29 cellular contexts compared by ENCODE assay signal in the genomic region with DNA sequence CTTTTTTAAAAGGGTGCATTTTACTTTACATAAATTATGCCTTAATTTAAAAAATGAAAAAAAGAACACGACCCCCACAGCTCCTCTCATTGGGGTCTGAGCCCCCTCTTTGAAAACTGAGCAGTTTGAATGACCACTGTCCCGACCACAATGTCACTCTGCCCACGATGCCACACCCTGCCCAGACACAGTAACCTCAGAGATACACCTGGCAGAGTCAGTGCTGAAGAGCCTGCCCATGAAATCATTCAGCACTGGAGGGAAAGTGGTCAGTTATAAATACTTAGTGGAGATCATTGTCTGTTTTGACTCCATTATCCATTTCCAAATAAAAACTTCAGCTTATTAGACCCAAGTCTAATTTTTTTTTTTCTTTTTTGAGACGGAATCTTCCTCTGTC. TPM values are rescaled to one million over a fixed set of nuclear protein-coding genes. Genes with fewer than 3 reads are reported as not detected.
DNase-seq lines count a peak whose midpoint lies in the region; ATAC-seq, FAIRE-seq and TF ChIP-seq lines count a peak whose summit lies in the region.
"Had no signal": no experiment of that assay in that cellular context is flagged by ENCODE, and none has a peak within 500 bp of the region (broad histone marks: within the 10 kb centered on the region; RNA-seq: fewer than 3 reads in every experiment).

No MANE protein-coding gene starts in this region.

- H3K27me3 Mint-ChIP-seq in nephron (ENCODE audit: low read depth): no peaks in the 10 kb centered on the region

- H3K4me2 ChIP-seq in trophoblast cell (ENCODE audit: low read length) (no peak overlapping the region), HepG2 (ENCODE audit: low read depth, low read length) (no peak overlapping the region)
- H3K4me2 ChIP-seq: BLaER1, hepatocyte had no signal

- H3K4me3 ChIP-seq in trophoblast cell (ENCODE audit: low read depth, low read length) (no peak overlapping the region), HepG2 (replicated peaks in 1 of 3; ENCODE audit: insufficient read depth in 1 of 3, low read depth in 2 of 3, low read length in 3 of 3) (no peak overlapping the region)
- H3K4me3 ChIP-seq: adrenal gland, BLaER1, body of pancreas, gastrocnemius medialis, HAP-1, hepatocyte, pancreas, Peyer's patch, right atrium auricular region, spleen had no signal

- DNase-seq in stimulated activated CD4-positive, alpha-beta T cell treated with anti-CD3 and anti-CD28 coated beads, Interleukin-4, amount 100 ng/mL, for 4 hours: no peak
- DNase-seq in NCI-H2029 treated with DMSO at 0.1 percent for 48 hours (lab: John Stamatoyannopoulos, UW): no peak
- DNase-seq in trophoblast cell: no peak
- DNase-seq in HepG2 (ENCODE audit: low spot score): no peak
- DNase-seq: activated CD4-positive, alpha-beta T cell treated with anti-CD3 and anti-CD28 coated beads for 48 hours; activated T-cell treated with anti-CD3 and anti-CD28 coated beads, Interleukin-2, amount 50 U/mL, for 24 hours; adrenal gland; body of pancreas; gastrocnemius medialis; left colon; NCI-H1694; NCI-H2171; NCI-H524; pancreas; Peyer's patch; SHP77 treated with DMSO at 0.1 percent for 48 hours; spleen; stimulated activated CD4-positive, alpha-beta T cell treated with anti-CD3 and anti-CD28 coated beads, Interleukin-2, amount 100 ng/mL, for 48 hours; T1000; WERI-Rb-1 had no signal

- no peak overlapping the region for H3K4me3 Mint-ChIP-seq in nephron
- H3K4me3 Mint-ChIP-seq: activated T-cell treated with anti-CD3 and anti-CD28 coated beads, Interleukin-2, amount 50 U/mL, for 24 hours; neural crest cell had no signal

- no peak for TF ChIP-seq POLR2A in HepG2 (IDR thresholded peaks at IDR 0.05; ENCODE audit: insufficient read depth in 1 of 2, low read depth in 2 of 2, low read length in 2 of 2)

- no peak overlapping the region for H3K27ac ChIP-seq in trophoblast cell (ENCODE audit: low read depth, low read length)
- H3K27ac ChIP-seq in HepG2 (ENCODE audit: extremely low read length, insufficient read depth, low read length): no peak overlapping the region
- H3K27ac ChIP-seq: adrenal gland, BLaER1, body of pancreas, gastrocnemius medialis, hepatocyte, pancreas, Peyer's patch, right atrium auricular region, spleen, WERI-Rb-1 had no signal

- in situ Hi-C loops in HepG2 (cut with HindIII; ENCODE audit: extremely low pct_ligation_motif_present, low pct_unique_long_range_greater_than_20kb): no loop called here

- H2AFZ ChIP-seq in trophoblast cell (ENCODE audit: insufficient read depth, low read length, poor library complexity): no peak overlapping the region
- no peak overlapping the region for H2AFZ ChIP-seq in HepG2 (ENCODE audit: low read length)
- H2AFZ ChIP-seq: hepatocyte had no signal

- H2AK5ac ChIP-seq in trophoblast cell (ENCODE audit: low read length): no peak overlapping the region

- no CpG with 5 or more reads among the region's 4 CpGs for WGBS in trophoblast cell (ENCODE audit: extremely low coverage, insufficient coverage, insufficient read length)
- WGBS in HepG2 (ENCODE audit: low lambda C conversion rate): 28% methylated on average over 4 of the region's 4 CpGs

- H3K9ac ChIP-seq in trophoblast cell (ENCODE audit: low read length): no peak overlapping the region
- H3K9ac ChIP-seq in HepG2 (ENCODE audit: insufficient read depth, low read depth, low read length): no peak overlapping the region
- H3K9ac ChIP-seq: BLaER1 had no signal

- TF ChIP-seq RAD21 in HepG2 (CRISPR knock-in tag; IDR thresholded peaks at IDR 0.05): no peak

- H3K4me1 ChIP-seq in trophoblast cell (ENCODE audit: control insufficient read depth in 1 of 2, insufficient read depth in 2 of 2, low read length in 2 of 2) (peaks cover 7 to 9% of the 10 kb centered on the region in 2 experiments), HepG2 (ENCODE audit: insufficient read depth, low read length) (no peaks in the 10 kb centered on the region)
- H3K4me1 ChIP-seq: adrenal gland, BLaER1, body of pancreas, gastrocnemius medialis, HAP-1, pancreas, Peyer's patch, right atrium auricular region, spleen had no signal

- H3K27ac Mint-ChIP-seq in nephron: peak overlapping the region; percentile 58 to 95 (median 85)
- H3K27ac Mint-ChIP-seq: activated T-cell treated with anti-CD3 and anti-CD28 coated beads, Interleukin-2, amount 50 U/mL, for 24 hours had no signal

- TF ChIP-seq CTCF in nephron (IDR thresholded peaks at IDR 0.05; ENCODE audit: unreplicated experiment in 3 of 3) (no peak), HepG2 (CRISPR knock-in tag; IDR thresholded peaks at IDR 0.05) (no peak)

- ATAC-seq in GM18873 (IDR thresholded peaks at IDR 0.05; ENCODE audit: low FRiP score, unreplicated experiment): peak; percentile 46
- peak; percentile 42 for ATAC-seq in HG02588 (IDR thresholded peaks at IDR 0.05; ENCODE audit: unreplicated experiment)
- peak; percentile 15 for ATAC-seq in HG03139 (IDR thresholded peaks at IDR 0.05; ENCODE audit: unreplicated experiment)
- ATAC-seq in HepG2: no peak
- ATAC-seq: body of pancreas, gastrocnemius medialis, left colon, pancreas had no signal

- no peak overlapping the region for H3K18ac ChIP-seq in trophoblast cell (ENCODE audit: low read length)

- H2BK120ac ChIP-seq in trophoblast cell (ENCODE audit: insufficient read depth, low read length, poor library complexity): no peak overlapping the region

- H3K23ac ChIP-seq in trophoblast cell (ENCODE audit: low read length): no peak overlapping the region

- H3K14ac ChIP-seq in trophoblast cell (ENCODE audit: low read length): no peak overlapping the region

- H3K27me3 ChIP-seq in trophoblast cell (ENCODE audit: insufficient read depth, low read length): no peaks in the 10 kb centered on the region
- H3K27me3 ChIP-seq in HepG2 (ENCODE audit: control insufficient read depth in 1 of 2, insufficient read depth in 2 of 2, low read length in 2 of 2): no peaks in the 10 kb centered on the region
- H3K27me3 ChIP-seq: adrenal gland, BLaER1, body of pancreas, gastrocnemius medialis, hepatocyte, pancreas, Peyer's patch, right atrium auricular region, spleen had no signal

- BruUV-seq in HepG2 (replicated peaks; lab: Mats Ljungman, UMichigan): no TSS peak

- no peak overlapping the region for H2BK12ac ChIP-seq in trophoblast cell (ENCODE audit: low read length)

- no peaks in the 10 kb centered on the region for H3K4me1 Mint-ChIP-seq in nephron
- H3K4me1 Mint-ChIP-seq: neural crest cell had no signal

- H2BK5ac ChIP-seq in trophoblast cell (ENCODE audit: low read depth, low read length, poor library complexity): no peak overlapping the region

- no peak for FAIRE-seq in HepG2 (lab: Jason Lieb, UNC)
- FAIRE-seq: pancreas had no signal

- H3K79me1 ChIP-seq in trophoblast cell (ENCODE audit: low read length): no peaks in the 10 kb centered on the region

- H3K36me3 ChIP-seq in trophoblast cell (ENCODE audit: control insufficient read depth in 1 of 2, insufficient read depth in 2 of 2, low read length in 2 of 2) (no peaks in the 10 kb centered on the region), HepG2 (replicated peaks in 1 of 2; ENCODE audit: control insufficient read depth in 1 of 2, insufficient read depth in 2 of 2, low read length in 2 of 2) (no peaks in the 10 kb centered on the region)
- H3K36me3 ChIP-seq: adrenal gland, BLaER1, gastrocnemius medialis, HAP-1, pancreas, Peyer's patch, right atrium auricular region, spleen, WERI-Rb-1 had no signal

- intact Hi-C loops in HepG2 (cut with micrococcal nuclease; ENCODE audit: unreplicated experiment): no loop called here

- H4K8ac ChIP-seq in trophoblast cell (ENCODE audit: low read depth, low read length): no peak overlapping the region

- no peak overlapping the region for H4K12ac ChIP-seq in trophoblast cell (ENCODE audit: low read depth, low read length)

- no peak overlapping the region for H4K91ac ChIP-seq in trophoblast cell (ENCODE audit: low read depth, low read length)

- H3K36me3 Mint-ChIP-seq in nephron (ENCODE audit: low read depth): no peaks in the 10 kb centered on the region

- H3K4ac ChIP-seq in trophoblast cell (ENCODE audit: low read depth, low read length): no peak overlapping the region

- no peaks in the 10 kb centered on the region for H4K20me1 ChIP-seq in HepG2 (ENCODE audit: insufficient read depth, low read length)
- H4K20me1 ChIP-seq: BLaER1 had no signal

- POLR2A ChIA-PET in HepG2 (lab: Yijun Ruan, JAX): no interaction called here

- peaks cover 2% of the 10 kb centered on the region for H3K9me3 ChIP-seq in trophoblast cell (ENCODE audit: insufficient read depth, low read depth, low read length)
- H3K9me3 ChIP-seq in HepG2 (ENCODE audit: low read length): no peaks in the 10 kb centered on the region
- H3K9me3 ChIP-seq: adrenal gland, body of pancreas, gastrocnemius medialis, HAP-1, pancreas, Peyer's patch, right atrium auricular region had no signal

- H3K9me3 Mint-ChIP-seq in nephron: peaks cover 13% of the 10 kb centered on the region

- H3K79me2 ChIP-seq in trophoblast cell (ENCODE audit: control insufficient read depth, insufficient read depth, low read length, poor library complexity): no peaks in the 10 kb centered on the region
- H3K79me2 ChIP-seq in HepG2 (ENCODE audit: insufficient read depth, low read length): no peaks in the 10 kb centered on the region
- H3K79me2 ChIP-seq: hepatocyte had no signal

- CTCF ChIA-PET in HepG2 (lab: Yijun Ruan, JAX; ENCODE audit: low intra/inter-chr PET ratio, low total read pairs): no interaction called here

- no peak for TF ChIP-seq EP300 in HepG2 (IDR thresholded peaks at IDR 0.05; ENCODE audit: low read depth in 2 of 2, low read length in 2 of 2)
- no peak for TF ChIP-seq EP300 in HepG2 (CRISPR knock-in tag; IDR thresholded peaks at IDR 0.05; ENCODE audit: borderline replicate concordance)

RNA-seq across cellular contexts. Expression of a gene that starts 49.3 kb away (rescaled TPM):
- 49.8 and 50.4 TPM in 2 replicates for polyA plus RNA-seq in trophoblast cell (2013)
- 41.6 and 46.4 TPM in 2 replicates for total RNA-seq in HepG2 (2016; rRNA removed; fragmentation: Illumina TruSeq; extraction: Trizol)
- 20.3 and 22.3 TPM in 2 replicates for total RNA-seq in HepG2 (2016; cell fraction: cytosol; rRNA removed; fragmentation: Illumina TruSeq; extraction: Trizol; ENCODE audit: low read depth)
- 44.0 and 45.9 TPM in 2 replicates for total RNA-seq in HepG2 (2016; cell fraction: insoluble cytoplasmic fraction; rRNA removed; fragmentation: Illumina TruSeq; extraction: Trizol)
- total RNA-seq in HepG2 (2016; cell fraction: membrane; rRNA removed; fragmentation: Illumina TruSeq; extraction: Trizol): 37.1 and 46.9 TPM in 2 replicates
- 32.8 and 33.1 TPM in 2 replicates for total RNA-seq in HepG2 (2016; cell fraction: nucleus; rRNA removed; fragmentation: Illumina TruSeq; extraction: Trizol)
- 8.0 and 10.9 TPM in 2 replicates for polyA plus RNA-seq in HepG2 (2011; rRNA removed)
- polyA plus RNA-seq in HepG2 (2011; cell fraction: cytosol; rRNA removed): 4.4 and 7.0 TPM in 2 replicates
- 6.7 and 8.1 TPM in 2 replicates for polyA plus RNA-seq in HepG2 (2011; cell fraction: nucleus; rRNA removed)
- polyA plus RNA-seq in HepG2 (2012): 28.3 and 30.1 TPM in 2 replicates
- 20.4 and 21.1 TPM in 2 replicates for polyA plus RNA-seq in HepG2 (2016; cell fraction: cytosol; fragmentation: Illumina TruSeq; extraction: Trizol; ENCODE audit: low read depth)
- polyA plus RNA-seq in HepG2 (2016; cell fraction: insoluble cytoplasmic fraction; fragmentation: Illumina TruSeq; extraction: Trizol; ENCODE audit: low read depth): 48.5 and 53.9 TPM in 2 replicates
- polyA plus RNA-seq in HepG2 (2016; cell fraction: membrane; fragmentation: Illumina TruSeq; extraction: Trizol; ENCODE audit: low read depth): 31.1 and 31.6 TPM in 2 replicates
- polyA plus RNA-seq in HepG2 (2016; cell fraction: nucleus; fragmentation: Illumina TruSeq; extraction: Trizol; ENCODE audit: insufficient read depth, low read depth): 36.8 and 38.2 TPM in 2 replicates
- polyA minus RNA-seq in HepG2 (2011; rRNA and poly(A)+ RNA removed; ENCODE audit: low replicate concordance): 8.8 and 29.7 TPM in 2 replicates
- 11.5 and 11.8 TPM in 2 replicates for polyA minus RNA-seq in HepG2 (2011; cell fraction: cytosol; rRNA and poly(A)+ RNA removed)
- 39.3 and 44.4 TPM in 2 replicates for polyA minus RNA-seq in HepG2 (2011; cell fraction: nucleus; rRNA and poly(A)+ RNA removed)
